ENCODE assay signal across 1 cellular context in the genomic region with DNA sequence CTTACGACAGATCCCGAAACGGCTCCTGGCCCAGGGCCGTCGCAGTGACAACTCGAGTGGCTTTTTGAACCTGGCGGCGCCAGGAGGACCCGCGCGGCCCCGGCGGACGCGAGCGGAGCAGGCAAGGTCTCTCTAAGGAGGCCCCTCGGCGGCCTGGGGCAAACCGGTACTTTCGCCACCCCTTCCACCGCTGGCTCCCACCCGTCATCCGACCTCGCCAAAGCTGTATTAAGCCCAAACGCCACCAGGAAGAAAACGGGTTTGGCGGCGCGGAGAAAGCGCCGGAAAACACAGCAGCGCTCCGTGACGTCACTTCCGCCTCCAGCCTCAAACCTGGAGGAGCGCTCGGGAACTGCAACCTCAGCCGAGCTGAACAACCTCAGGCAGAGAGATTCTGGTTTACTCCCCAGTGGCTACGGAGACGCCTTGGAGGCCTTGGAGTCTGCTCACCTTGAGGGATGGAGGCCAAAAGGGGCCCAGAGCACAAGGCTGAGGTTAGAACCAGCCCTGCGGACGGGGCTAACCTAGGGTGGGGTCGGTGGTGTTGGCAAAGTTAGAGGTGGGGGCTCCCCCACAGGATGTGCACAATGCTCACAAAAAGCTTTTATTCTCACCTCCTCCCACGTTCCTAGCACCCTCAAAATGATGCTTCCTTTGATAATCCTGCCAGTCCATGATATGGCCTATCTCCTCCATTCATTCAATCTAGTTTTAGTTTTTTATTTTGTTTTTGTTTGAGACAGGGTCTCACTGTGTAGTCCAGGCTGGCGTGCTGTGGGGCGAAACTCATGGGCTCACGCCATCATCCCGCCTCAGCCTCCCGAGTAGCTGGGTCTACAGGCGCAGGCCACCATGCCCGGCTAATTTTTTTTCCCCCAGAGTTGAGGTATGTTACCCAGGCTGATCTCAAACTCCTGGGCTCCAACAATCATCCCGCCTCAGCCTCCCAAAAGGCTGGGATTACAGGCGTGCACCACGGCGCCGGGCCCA.
A peak's percentile ranks its signal among the peaks of the same experiment; 100 is the strongest.
TF ChIP-seq lines count a peak whose summit lies in the region.

A gene (minus strand): TSS at position 295 of the 990 bp plus-strand sequence. CDS start 15,484 bp downstream, outside the sequence.

TF ChIP-seq in HepG2, 621 proteins besides CTCF, POLR2A, EP300 and RAD21 (continued from another document):
- TF ChIP-seq, protein P1, sequence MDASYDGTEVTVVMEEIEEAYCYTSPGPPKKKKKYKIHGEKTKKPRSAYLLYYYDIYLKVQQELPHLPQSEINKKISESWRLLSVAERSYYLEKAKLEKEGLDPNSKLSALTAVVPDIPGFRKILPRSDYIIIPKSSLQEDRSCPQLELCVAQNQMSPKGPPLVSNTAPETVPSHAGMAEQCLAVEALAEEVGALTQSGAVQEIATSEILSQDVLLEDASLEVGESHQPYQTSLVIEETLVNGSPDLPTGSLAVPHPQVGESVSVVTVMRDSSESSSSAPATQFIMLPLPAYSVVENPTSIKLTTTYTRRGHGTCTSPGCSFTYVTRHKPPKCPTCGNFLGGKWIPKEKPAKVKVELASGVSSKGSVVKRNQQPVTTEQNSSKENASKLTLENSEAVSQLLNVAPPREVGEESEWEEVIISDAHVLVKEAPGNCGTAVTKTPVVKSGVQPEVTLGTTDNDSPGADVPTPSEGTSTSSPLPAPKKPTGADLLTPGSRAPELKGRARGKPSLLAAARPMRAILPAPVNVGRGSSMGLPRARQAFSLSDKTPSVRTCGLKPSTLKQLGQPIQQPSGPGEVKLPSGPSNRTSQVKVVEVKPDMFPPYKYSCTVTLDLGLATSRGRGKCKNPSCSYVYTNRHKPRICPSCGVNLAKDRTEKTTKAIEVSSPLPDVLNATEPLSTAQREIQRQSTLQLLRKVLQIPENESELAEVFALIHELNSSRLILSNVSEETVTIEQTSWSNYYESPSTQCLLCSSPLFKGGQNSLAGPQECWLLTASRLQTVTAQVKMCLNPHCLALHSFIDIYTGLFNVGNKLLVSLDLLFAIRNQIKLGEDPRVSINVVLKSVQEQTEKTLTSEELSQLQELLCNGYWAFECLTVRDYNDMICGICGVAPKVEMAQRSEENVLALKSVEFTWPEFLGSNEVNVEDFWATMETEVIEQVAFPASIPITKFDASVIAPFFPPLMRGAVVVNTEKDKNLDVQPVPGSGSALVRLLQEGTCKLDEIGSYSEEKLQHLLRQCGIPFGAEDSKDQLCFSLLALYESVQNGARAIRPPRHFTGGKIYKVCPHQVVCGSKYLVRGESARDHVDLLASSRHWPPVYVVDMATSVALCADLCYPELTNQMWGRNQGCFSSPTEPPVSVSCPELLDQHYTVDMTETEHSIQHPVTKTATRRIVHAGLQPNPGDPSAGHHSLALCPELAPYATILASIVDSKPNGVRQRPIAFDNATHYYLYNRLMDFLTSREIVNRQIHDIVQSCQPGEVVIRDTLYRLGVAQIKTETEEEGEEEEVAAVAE (CRISPR knock-in tag; IDR thresholded peaks at IDR 0.05; ENCODE audit: borderline replicate concordance), result peak; percentile 86
- TF ChIP-seq ATM (IDR thresholded peaks at IDR 0.05; ENCODE audit: borderline replicate concordance) (no peak), ZBTB8A (CRISPR knock-in tag; IDR thresholded peaks at IDR 0.05; ENCODE audit: borderline replicate concordance, low read depth) (no peak), NR2F2 (IDR thresholded peaks at IDR 0.05; ENCODE audit: borderline replicate concordance, low read depth) (no peak), HNF4G (IDR thresholded peaks at IDR 0.05; ENCODE audit: borderline replicate concordance, low read depth, low read length) (no peak), HNF4G (CRISPR knock-in tag; IDR thresholded peaks at IDR 0.05; ENCODE audit: borderline replicate concordance, low read depth) (no peak), SOX5 (CRISPR knock-in tag; IDR thresholded peaks at IDR 0.05; ENCODE audit: borderline replicate concordance) (0 out of 2 replicates have a peak, but pooled peaks have one; percentile 20), ZNF724P (CRISPR knock-in tag; IDR thresholded peaks at IDR 0.05; ENCODE audit: borderline replicate concordance) (no peak), ZNF773 (CRISPR knock-in tag; IDR thresholded peaks at IDR 0.05; ENCODE audit: borderline replicate concordance) (peak; percentile 60; the same call in 1 of the 2 replicates), U2AF1 (optimal IDR thresholded peaks at IDR 0.05; ENCODE audit: low read depth, low read length) (no peak), ZFAT (CRISPR knock-in tag; conservative IDR thresholded peaks at IDR 0.05) (no peak), XRCC5 (optimal IDR thresholded peaks at IDR 0.05; ENCODE audit: low read length) (peak; percentile 72), CEBPB (IDR thresholded peaks at IDR 0.05; ENCODE audit: borderline replicate concordance, low read depth, low read length) (no peak), TEAD2 (CRISPR knock-in tag; IDR thresholded peaks at IDR 0.05) (no peak), SMAD3 (CRISPR knock-in tag; IDR thresholded peaks at IDR 0.05) (0 out of 2 replicates have a peak, but pooled peaks have one; percentile 37), POGZ (CRISPR knock-in tag; IDR thresholded peaks at IDR 0.05) (peak; percentile 59), GATAD1 (CRISPR knock-in tag; IDR thresholded peaks at IDR 0.05) (peak; percentile 91), ZNF30 (CRISPR knock-in tag; IDR thresholded peaks at IDR 0.05) (no peak), KMT2B (CRISPR knock-in tag; IDR thresholded peaks at IDR 0.05) (peak; percentile 98), YY1 (IDR thresholded peaks at IDR 0.05; ENCODE audit: insufficient read depth, insufficient replicate concordance, low read depth, low read length) (peak; percentile 38), YEATS2 (CRISPR knock-in tag; IDR thresholded peaks at IDR 0.05; ENCODE audit: borderline replicate concordance) (peak; percentile 78), HDAC1 (CRISPR knock-in tag; IDR thresholded peaks at IDR 0.05) (peak; percentile 84), KDM2A (CRISPR knock-in tag; IDR thresholded peaks at IDR 0.05; ENCODE audit: borderline replicate concordance, low read depth) (peak; percentile 84; the same call in 1 of the 2 replicates), NR1H2 (CRISPR knock-in tag; IDR thresholded peaks at IDR 0.05; ENCODE audit: borderline replicate concordance, low read depth) (no peak), MYC (CRISPR knock-in tag; IDR thresholded peaks at IDR 0.05; ENCODE audit: borderline replicate concordance) (peak; percentile 39; the same call in 1 of the 2 replicates), ZNF451 (CRISPR knock-in tag; IDR thresholded peaks at IDR 0.05) (no peak), ARNT2 (CRISPR knock-in tag; IDR thresholded peaks at IDR 0.05; ENCODE audit: low read depth) (0 out of 2 replicates have a peak, but pooled peaks have one; percentile 21), KDM5A (IDR thresholded peaks at IDR 0.05; ENCODE audit: borderline replicate concordance, low read length) (peak; percentile 75; the same call in 1 of the 2 replicates), U2AF2 (IDR thresholded peaks at IDR 0.05; ENCODE audit: low read depth, low read length) (no peak), ZNF33B (CRISPR knock-in tag; IDR thresholded peaks at IDR 0.05) (0 out of 2 replicates have a peak, but pooled peaks have one; percentile 63), SALL1 (CRISPR knock-in tag; IDR thresholded peaks at IDR 0.05) (peak; percentile 74), PHF21A (CRISPR knock-in tag; IDR thresholded peaks at IDR 0.05) (peak; percentile 60; the same call in 1 of the 2 replicates)
- TF ChIP-seq, protein P2, sequence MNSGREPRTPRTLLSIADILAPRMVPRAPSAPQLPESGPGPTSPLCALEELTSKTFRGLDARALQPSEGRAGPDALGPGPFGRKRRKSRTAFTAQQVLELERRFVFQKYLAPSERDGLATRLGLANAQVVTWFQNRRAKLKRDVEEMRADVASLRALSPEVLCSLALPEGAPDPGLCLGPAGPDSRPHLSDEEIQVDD (CRISPR knock-in tag; IDR thresholded peaks at IDR 0.05; ENCODE audit: borderline replicate concordance), result no peak
- TF ChIP-seq, protein P3, sequence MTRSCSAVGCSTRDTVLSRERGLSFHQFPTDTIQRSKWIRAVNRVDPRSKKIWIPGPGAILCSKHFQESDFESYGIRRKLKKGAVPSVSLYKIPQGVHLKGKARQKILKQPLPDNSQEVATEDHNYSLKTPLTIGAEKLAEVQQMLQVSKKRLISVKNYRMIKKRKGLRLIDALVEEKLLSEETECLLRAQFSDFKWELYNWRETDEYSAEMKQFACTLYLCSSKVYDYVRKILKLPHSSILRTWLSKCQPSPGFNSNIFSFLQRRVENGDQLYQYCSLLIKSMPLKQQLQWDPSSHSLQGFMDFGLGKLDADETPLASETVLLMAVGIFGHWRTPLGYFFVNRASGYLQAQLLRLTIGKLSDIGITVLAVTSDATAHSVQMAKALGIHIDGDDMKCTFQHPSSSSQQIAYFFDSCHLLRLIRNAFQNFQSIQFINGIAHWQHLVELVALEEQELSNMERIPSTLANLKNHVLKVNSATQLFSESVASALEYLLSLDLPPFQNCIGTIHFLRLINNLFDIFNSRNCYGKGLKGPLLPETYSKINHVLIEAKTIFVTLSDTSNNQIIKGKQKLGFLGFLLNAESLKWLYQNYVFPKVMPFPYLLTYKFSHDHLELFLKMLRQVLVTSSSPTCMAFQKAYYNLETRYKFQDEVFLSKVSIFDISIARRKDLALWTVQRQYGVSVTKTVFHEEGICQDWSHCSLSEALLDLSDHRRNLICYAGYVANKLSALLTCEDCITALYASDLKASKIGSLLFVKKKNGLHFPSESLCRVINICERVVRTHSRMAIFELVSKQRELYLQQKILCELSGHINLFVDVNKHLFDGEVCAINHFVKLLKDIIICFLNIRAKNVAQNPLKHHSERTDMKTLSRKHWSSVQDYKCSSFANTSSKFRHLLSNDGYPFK (CRISPR knock-in tag; IDR thresholded peaks at IDR 0.05; ENCODE audit: borderline replicate concordance), result peak; percentile 59; the same call in 1 of the 2 replicates
- TF ChIP-seq, protein P4, sequence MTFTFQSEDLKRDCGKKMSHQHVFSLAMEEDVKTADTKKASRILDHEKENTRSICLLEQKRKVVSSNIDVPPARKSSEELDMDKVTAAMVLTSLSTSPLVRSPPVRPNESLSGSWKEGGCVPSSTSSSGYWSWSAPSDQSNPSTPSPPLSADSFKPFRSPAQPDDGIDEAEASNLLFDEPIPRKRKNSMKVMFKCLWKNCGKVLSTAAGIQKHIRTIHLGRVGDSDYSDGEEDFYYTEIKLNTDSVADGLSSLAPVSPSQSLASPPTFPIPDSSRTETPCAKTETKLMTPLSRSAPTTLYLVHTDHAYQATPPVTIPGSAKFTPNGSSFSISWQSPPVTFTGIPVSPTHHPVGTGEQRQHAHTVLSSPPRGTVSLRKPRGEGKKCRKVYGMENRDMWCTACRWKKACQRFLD (CRISPR knock-in tag; IDR thresholded peaks at IDR 0.05; ENCODE audit: borderline replicate concordance), result no peak
- TF ChIP-seq, protein P5, sequence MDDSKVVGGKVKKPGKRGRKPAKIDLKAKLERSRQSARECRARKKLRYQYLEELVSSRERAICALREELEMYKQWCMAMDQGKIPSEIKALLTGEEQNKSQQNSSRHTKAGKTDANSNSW (CRISPR knock-in tag; IDR thresholded peaks at IDR 0.05; ENCODE audit: borderline replicate concordance), result 0 out of 2 replicates have a peak, but pooled peaks have one; percentile 37
- TF ChIP-seq, protein P6, sequence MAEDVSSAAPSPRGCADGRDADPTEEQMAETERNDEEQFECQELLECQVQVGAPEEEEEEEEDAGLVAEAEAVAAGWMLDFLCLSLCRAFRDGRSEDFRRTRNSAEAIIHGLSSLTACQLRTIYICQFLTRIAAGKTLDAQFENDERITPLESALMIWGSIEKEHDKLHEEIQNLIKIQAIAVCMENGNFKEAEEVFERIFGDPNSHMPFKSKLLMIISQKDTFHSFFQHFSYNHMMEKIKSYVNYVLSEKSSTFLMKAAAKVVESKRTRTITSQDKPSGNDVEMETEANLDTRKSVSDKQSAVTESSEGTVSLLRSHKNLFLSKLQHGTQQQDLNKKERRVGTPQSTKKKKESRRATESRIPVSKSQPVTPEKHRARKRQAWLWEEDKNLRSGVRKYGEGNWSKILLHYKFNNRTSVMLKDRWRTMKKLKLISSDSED (CRISPR knock-in tag; IDR thresholded peaks at IDR 0.05), result no peak
